ENCODE assay signal across 8 cellular contexts in genomic region chr11:66036334-66036710, GRCh38. TPM values are rescaled to one million over a fixed set of nuclear protein-coding genes. Genes with fewer than 3 reads are reported as not detected.
"Had no signal": no experiment of that assay in that cellular context is flagged by ENCODE, and none has a peak within 500 bp of the region (broad histone marks: within the 10 kb centered on the region; RNA-seq: fewer than 3 reads in every experiment).

No MANE protein-coding gene starts in this region.

- DNase-seq: H9, HCEC 1CT, KBM-7 had no signal

- ATAC-seq: GM23338 had no signal

- H2AFZ ChIP-seq: GM23338 had no signal

- FAIRE-seq: H1, H54 had no signal

- H3K4me2 ChIP-seq: GM23338 had no signal

- H3K4me3 ChIP-seq: GM23338 had no signal

RNA-seq across cellular contexts. Expression of gene CATSPER1, which starts 10.0 kb away (rescaled TPM):
- total RNA-seq: GM23338, H1, H9 had no signal
- polyA plus RNA-seq: GM23338, H1, IgD-negative memory B cell had no signal

RNA-seq across cellular contexts. Expression of gene GAL3ST3, which starts 12.6 kb away (rescaled TPM):
- total RNA-seq: HT-29 had no signal
- polyA plus RNA-seq: IgD-negative memory B cell had no signal

RNA-seq across cellular contexts. Expression of gene CST6, which starts 24.5 kb away (rescaled TPM):
- total RNA-seq: H9 had no signal
- polyA plus RNA-seq: IgD-negative memory B cell had no signal
